In genomic region chr22:42451499-42452145, GRCh38 we compare ENCODE assay signal across 28 cellular contexts. TPM values are rescaled to one million over a fixed set of nuclear protein-coding genes. Genes with fewer than 3 reads are reported as not detected.
"Had no signal": no experiment of that assay in that cellular context is flagged by ENCODE, and none has a peak within 500 bp of the region (broad histone marks: within the 10 kb centered on the region; RNA-seq: fewer than 3 reads in every experiment).

No MANE protein-coding gene starts in this region.

- H3K27me3 ChIP-seq: adrenal gland, body of pancreas, colonic mucosa had no signal

- DNase-seq: activated B cell treated with CpG ODN at 0.5 μM for 24 hours; activated CD4-positive, alpha-beta T cell treated with anti-CD3 and anti-CD28 coated beads for 48 hours; activated CD4-positive, alpha-beta T cell treated with anti-CD3 and anti-CD28 coated beads, Interleukin-2, amount 50 U/mL, for 1 hour; activated CD4-positive, alpha-beta T cell treated with anti-CD3 and anti-CD28 coated beads, Interleukin-2, amount 50 U/mL, for 48 hours; activated CD8-positive, alpha-beta memory T cell treated with anti-CD3 and anti-CD28 coated beads for 24 hours; activated CD8-positive, alpha-beta T cell treated with anti-CD3 and anti-CD28 coated beads for 36 hours; activated effector memory CD4-positive, alpha-beta T cell treated with Interleukin-2 at 50 U/mL for 16 hours; activated naive CD4-positive, alpha-beta T cell treated with anti-CD3 and anti-CD28 coated beads for 36 hours; activated naive CD8-positive, alpha-beta T cell treated with anti-CD3 and anti-CD28 coated beads for 36 hours; activated naive CD8-positive, alpha-beta T cell treated with anti-CD3 and anti-CD28 coated beads, Interleukin-2, amount 50 U/mL, for 24 hours; activated T-cell treated with anti-CD3 and anti-CD28 coated beads, Interleukin-2, amount 50 U/mL, for 4 hours; adrenal gland; amygdala; body of pancreas; caudate nucleus; cerebellar nuclear complex; colonic mucosa; effector CD8-positive, alpha-beta T cell; foreskin fibroblast; heart left ventricle; T-helper 2 cell had no signal

- FAIRE-seq: endometrium, frontal cortex had no signal

- ATAC-seq: activated CD4-positive, CD25-positive, alpha-beta regulatory T cell treated with anti-CD3 and anti-CD28 coated beads, Interleukin-2, amount 50 U/mL, for 24 hours; activated CD8-positive, alpha-beta T cell treated with anti-CD3 and anti-CD28 coated beads for 36 hours; activated naive CD8-positive, alpha-beta T cell treated with anti-CD3 and anti-CD28 coated beads, Interleukin-2, amount 50 U/mL, for 24 hours; activated T-cell treated with anti-CD3 and anti-CD28 coated beads, Interleukin-2, amount 50 U/mL, for 4 hours; activated T-helper 17 cell treated with anti-CD3 and anti-CD28 coated beads, Interleukin-2, amount 50 U/mL, for 72 hours; body of pancreas; heart left ventricle had no signal

- H3K27ac Mint-ChIP-seq: activated B cell treated with CpG ODN at 0.5 μM for 24 hours; activated CD8-positive, alpha-beta T cell treated with anti-CD3 and anti-CD28 coated beads for 36 hours; activated naive CD4-positive, alpha-beta T cell treated with anti-CD3 and anti-CD28 coated beads for 36 hours; activated naive CD4-positive, alpha-beta T cell treated with anti-CD3 and anti-CD28 coated beads, Interleukin-2, amount 50 U/mL, for 24 hours; activated naive CD8-positive, alpha-beta T cell treated with anti-CD3 and anti-CD28 coated beads for 36 hours; activated naive CD8-positive, alpha-beta T cell treated with anti-CD3 and anti-CD28 coated beads, Interleukin-2, amount 50 U/mL, for 24 hours; activated T-helper 17 cell treated with anti-CD3 and anti-CD28 coated beads, Interleukin-2, amount 50 U/mL, for 72 hours had no signal

- H3K36me3 ChIP-seq: adrenal gland, colonic mucosa, heart left ventricle had no signal

- H3K27me3 Mint-ChIP-seq: activated naive CD4-positive, alpha-beta T cell treated with anti-CD3 and anti-CD28 coated beads, Interleukin-2, amount 50 U/mL, for 24 hours had no signal

- H3K4me1 ChIP-seq: adrenal gland, body of pancreas, colonic mucosa, heart left ventricle had no signal

- H3K4me3 Mint-ChIP-seq: activated B cell treated with CpG ODN at 0.5 μM for 24 hours; activated CD8-positive, alpha-beta T cell treated with anti-CD3 and anti-CD28 coated beads for 36 hours; activated naive CD4-positive, alpha-beta T cell treated with anti-CD3 and anti-CD28 coated beads for 36 hours; activated naive CD4-positive, alpha-beta T cell treated with anti-CD3 and anti-CD28 coated beads, Interleukin-2, amount 50 U/mL, for 24 hours; activated naive CD8-positive, alpha-beta T cell treated with anti-CD3 and anti-CD28 coated beads for 36 hours; activated naive CD8-positive, alpha-beta T cell treated with anti-CD3 and anti-CD28 coated beads, Interleukin-2, amount 50 U/mL, for 24 hours; activated T-cell treated with anti-CD3 and anti-CD28 coated beads, Interleukin-2, amount 50 U/mL, for 4 hours; activated T-helper 17 cell treated with anti-CD3 and anti-CD28 coated beads, Interleukin-2, amount 50 U/mL, for 72 hours had no signal

- H3K36me3 Mint-ChIP-seq: activated naive CD4-positive, alpha-beta T cell treated with anti-CD3 and anti-CD28 coated beads, Interleukin-2, amount 50 U/mL, for 24 hours; activated naive CD8-positive, alpha-beta T cell treated with anti-CD3 and anti-CD28 coated beads for 36 hours had no signal

- H3K27ac ChIP-seq: adrenal gland, body of pancreas, colonic mucosa, heart left ventricle, VCaP had no signal

- H3K4me1 Mint-ChIP-seq: activated B cell treated with CpG ODN at 0.5 μM for 24 hours; activated naive CD4-positive, alpha-beta T cell treated with anti-CD3 and anti-CD28 coated beads, Interleukin-2, amount 50 U/mL, for 24 hours; activated naive CD8-positive, alpha-beta T cell treated with anti-CD3 and anti-CD28 coated beads for 36 hours; activated naive CD8-positive, alpha-beta T cell treated with anti-CD3 and anti-CD28 coated beads, Interleukin-2, amount 50 U/mL, for 24 hours; activated T-helper 17 cell treated with anti-CD3 and anti-CD28 coated beads, Interleukin-2, amount 50 U/mL, for 72 hours had no signal

- H3K4me3 ChIP-seq: adrenal gland, body of pancreas, colonic mucosa, heart left ventricle had no signal

- H3K9me3 Mint-ChIP-seq: activated CD8-positive, alpha-beta T cell treated with anti-CD3 and anti-CD28 coated beads for 36 hours; activated naive CD4-positive, alpha-beta T cell treated with anti-CD3 and anti-CD28 coated beads for 36 hours; activated naive CD4-positive, alpha-beta T cell treated with anti-CD3 and anti-CD28 coated beads, Interleukin-2, amount 50 U/mL, for 24 hours; activated naive CD8-positive, alpha-beta T cell treated with anti-CD3 and anti-CD28 coated beads for 36 hours; activated naive CD8-positive, alpha-beta T cell treated with anti-CD3 and anti-CD28 coated beads, Interleukin-2, amount 50 U/mL, for 24 hours; activated T-cell treated with anti-CD3 and anti-CD28 coated beads, Interleukin-2, amount 50 U/mL, for 4 hours; activated T-helper 17 cell treated with anti-CD3 and anti-CD28 coated beads, Interleukin-2, amount 50 U/mL, for 72 hours had no signal

- H3K9me3 ChIP-seq: adrenal gland, body of pancreas, colonic mucosa had no signal

RNA-seq across cellular contexts. Expression of gene NFAM1, which starts 19.4 kb away (rescaled TPM):
- total RNA-seq: epithelial cell of proximal tubule had no signal
